In the genomic region with DNA sequence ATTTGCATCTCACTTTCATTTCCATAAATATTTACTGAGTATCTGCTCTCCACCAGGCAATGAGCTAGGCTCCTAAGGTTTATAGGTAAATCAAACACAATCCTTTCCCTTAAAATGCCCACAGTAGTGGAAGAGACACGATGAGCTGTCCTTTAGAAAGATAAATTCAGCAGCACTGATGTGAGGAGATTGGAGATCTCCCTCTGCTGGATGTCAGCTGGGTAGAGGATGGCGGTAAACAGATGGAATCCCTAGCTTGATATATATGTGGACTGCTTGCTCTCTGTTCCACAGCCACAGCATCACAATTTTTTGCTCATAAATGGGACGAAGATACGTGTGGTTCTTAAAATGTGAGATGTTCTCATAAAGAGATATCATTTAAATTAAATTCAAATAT, we compare ENCODE assay signal across 11 cellular contexts.
DNase-seq lines count a peak whose midpoint lies in the region; ATAC-seq and TF ChIP-seq lines count a peak whose summit lies in the region.
"Had no signal": no experiment of that assay in that cellular context is flagged by ENCODE, and none has a peak within 500 bp of the region (broad histone marks: within the 10 kb centered on the region; RNA-seq: fewer than 3 reads in every experiment).

No MANE protein-coding gene starts in this region.

- 45 to 57% methylated on average over 4 of the region's 4 CpGs for WGBS in body of pancreas, 2 donors

- no peaks in the 10 kb centered on the region for H3K27me3 Mint-ChIP-seq in neural progenitor cell (ENCODE audit: insufficient read depth, low read depth)

- no peaks in the 10 kb centered on the region for H3K9me2 ChIP-seq in PC-9 (ENCODE audit: insufficient read depth)

- CTCF ChIA-PET in RWPE1 (lab: Yijun Ruan, JAX) (interaction anchor here (0.6 to 1.0 kb wide), 3 partner anchors 17 to 221 kb away, joined by 3 to 5 read pairs (median 4); no protein-coding TSS in a partner anchor), PC-9 (lab: Charles Lee) (interaction anchor here (1.1 to 1.3 kb wide), 2 partner anchors 216 to 221 kb away, joined by 3 to 4 read pairs; a partner anchor contains a TSS)

- H4K20me1 ChIP-seq in neural progenitor cell (ENCODE audit: low read depth) (no peaks in the 10 kb centered on the region), PC-9 (ENCODE audit: insufficient read depth) (no peaks in the 10 kb centered on the region)

- no peak for TF ChIP-seq CTCF in RWPE1 (conservative IDR thresholded peaks at IDR 0.05; ENCODE audit: low read depth)
- peak; percentile 49 for TF ChIP-seq CTCF in foreskin keratinocyte (conservative IDR thresholded peaks at IDR 0.05)
- peak; percentile 20 for TF ChIP-seq CTCF in neural progenitor cell (IDR thresholded peaks at IDR 0.05)
- no peak for TF ChIP-seq CTCF in body of pancreas (IDR thresholded peaks at IDR 0.05)
- no peak for TF ChIP-seq CTCF in PC-9 (conservative IDR thresholded peaks at IDR 0.05)
- TF ChIP-seq CTCF in right atrium auricular region (IDR thresholded peaks at IDR 0.05) = peak in 1 of 2 donors; percentile 39

- H2AFZ ChIP-seq in neural progenitor cell (replicated peaks) (no peak overlapping the region), PC-9 (no peak overlapping the region)

- H3K27ac Mint-ChIP-seq in neural progenitor cell = no peak overlapping the region

- H3K4me1 Mint-ChIP-seq in neural progenitor cell = peaks cover 4% of the 10 kb centered on the region

- H3K4me1 ChIP-seq in foreskin keratinocyte (no peaks in the 10 kb centered on the region), neural progenitor cell (peaks cover 5% of the 10 kb centered on the region), body of pancreas (no peaks in the 10 kb centered on the region), PC-9 (replicated peaks; ENCODE audit: insufficient read depth) (no peaks in the 10 kb centered on the region), right atrium auricular region (peaks cover 0 to 12% of the 10 kb centered on the region in 2 donors)
- H3K4me1 ChIP-seq: left ventricle myocardium inferior had no signal

- H3K4me3 Mint-ChIP-seq in neural progenitor cell = no peak overlapping the region

- no TSS peak for BruUV-seq in PC-9 (replicated peaks; lab: Mats Ljungman, UMichigan)

- H3K4me3 ChIP-seq in neural progenitor cell (no peak overlapping the region), body of pancreas (no peak overlapping the region), PC-9 (no peak overlapping the region), right atrium auricular region (no peak overlapping the region)
- H3K4me3 ChIP-seq: left ventricle myocardium inferior, tibial nerve had no signal

- no peaks in the 10 kb centered on the region for H3F3A ChIP-seq in neural progenitor cell (ENCODE audit: low read depth)
- no peaks in the 10 kb centered on the region for H3F3A ChIP-seq in PC-9 (ENCODE audit: insufficient read depth, low read depth)

- no peaks in the 10 kb centered on the region for H3K36me3 ChIP-seq in neural progenitor cell
- H3K36me3 ChIP-seq in body of pancreas (replicated peaks in 1 of 2; ENCODE audit: insufficient read depth in 1 of 2, low read depth in 2 of 2) = no peaks in the 10 kb centered on the region
- no peaks in the 10 kb centered on the region for H3K36me3 ChIP-seq in PC-9 (ENCODE audit: low read depth)
- H3K36me3 ChIP-seq in right atrium auricular region = no peaks in the 10 kb centered on the region
- H3K36me3 ChIP-seq: left ventricle myocardium inferior, tibial nerve had no signal

- H3K27me3 ChIP-seq in foreskin keratinocyte (no peaks in the 10 kb centered on the region), neural progenitor cell (no peaks in the 10 kb centered on the region), body of pancreas (no peaks in the 10 kb centered on the region), PC-9 (ENCODE audit: insufficient read depth, low read depth) (no peaks in the 10 kb centered on the region), right atrium auricular region (no peaks in the 10 kb centered on the region)
- H3K27me3 ChIP-seq: tibial nerve had no signal

- ATAC-seq in foreskin keratinocyte = no peak
- no peak for ATAC-seq in body of pancreas

- intact Hi-C loops in body of pancreas (cut with DNase I) (no loop called here), PC-9 (cut with micrococcal nuclease; ENCODE audit: unreplicated experiment) (no loop called here)

- H3K9me3 ChIP-seq in neural progenitor cell (ENCODE audit: low read depth) = no peaks in the 10 kb centered on the region
- H3K9me3 ChIP-seq in body of pancreas = no peaks in the 10 kb centered on the region
- H3K9me3 ChIP-seq in PC-9 (ENCODE audit: insufficient read depth, low read depth) = no peaks in the 10 kb centered on the region
- no peaks in the 10 kb centered on the region for H3K9me3 ChIP-seq in right atrium auricular region
- H3K9me3 ChIP-seq: left ventricle myocardium inferior, tibial nerve had no signal

- no peak overlapping the region for H3K4me2 ChIP-seq in neural progenitor cell
- H3K4me2 ChIP-seq in PC-9 = no peak overlapping the region
- H3K4me2 ChIP-seq: KMS-11 had no signal

- POLR2A ChIA-PET in RWPE1 (lab: Yijun Ruan, JAX; ENCODE audit: low non-redundant PET) (no interaction called here), PC-9 (lab: Charles Lee; ENCODE audit: unreplicated experiment) (no interaction called here)

- TF ChIP-seq POLR2A in body of pancreas (IDR thresholded peaks at IDR 0.05) = no peak

- no peaks in the 10 kb centered on the region for H3K79me2 ChIP-seq in neural progenitor cell (ENCODE audit: low read depth)
- no peaks in the 10 kb centered on the region for H3K79me2 ChIP-seq in PC-9 (ENCODE audit: low read depth)

- no peaks in the 10 kb centered on the region for H3K9me3 Mint-ChIP-seq in neural progenitor cell

- H3K27ac ChIP-seq in RWPE1 = no peak overlapping the region
- no peak overlapping the region for H3K27ac ChIP-seq in foreskin keratinocyte
- no peak overlapping the region for H3K27ac ChIP-seq in neural progenitor cell
- no peak overlapping the region for H3K27ac ChIP-seq in body of pancreas
- H3K27ac ChIP-seq in PC-9 = no peak overlapping the region
- H3K27ac ChIP-seq in right atrium auricular region = no peak overlapping the region
- H3K27ac ChIP-seq: KMS-11, left ventricle myocardium inferior, tibial nerve had no signal

- H3K9ac ChIP-seq in neural progenitor cell = no peak overlapping the region
- H3K9ac ChIP-seq: KMS-11 had no signal

- H3K36me3 Mint-ChIP-seq in neural progenitor cell = no peaks in the 10 kb centered on the region

- peak; percentile 6 for DNase-seq in HuH-7 (ENCODE audit: low spot score)
- peak; percentile 8 for DNase-seq in RWPE1 (ENCODE audit: low spot score)
- peak; percentile 3 to 7 for DNase-seq in foreskin keratinocyte
- no peak for DNase-seq in neural progenitor cell (ENCODE audit: low spot score)
- DNase-seq in NOMO-1 treated with dmso at 0.1 percent for 144 hours (lab: John Stamatoyannopoulos, UW; ENCODE audit: unreplicated experiment) = no peak
- DNase-seq in body of pancreas = no peak
- DNase-seq in PC-9 = no peak
- no peak for DNase-seq in right atrium auricular region (ENCODE audit: low spot score)
- DNase-seq: left ventricle myocardium inferior had no signal

Comparison
In these comparisons a context has a peak if more than half of its experiments do, and no peak if none do; other contexts are left out.
1. DNase-seq: peak in HuH-7 (single experiment), RWPE1 (single experiment) and foreskin keratinocyte (2 of 2); none in neural progenitor cell (single experiment), NOMO-1 treated with dmso at 0.1 percent for 144 hours (single experiment), body of pancreas (0 of 4), PC-9 (0 of 2) and right atrium auricular region (single experiment).
2. CTCF ChIP-seq: peak in foreskin keratinocyte (single experiment) and neural progenitor cell (single experiment); none in RWPE1 (single experiment), body of pancreas (0 of 7) and PC-9 (single experiment).